ENCODE assay signal across 5 cellular contexts in the genomic region with DNA sequence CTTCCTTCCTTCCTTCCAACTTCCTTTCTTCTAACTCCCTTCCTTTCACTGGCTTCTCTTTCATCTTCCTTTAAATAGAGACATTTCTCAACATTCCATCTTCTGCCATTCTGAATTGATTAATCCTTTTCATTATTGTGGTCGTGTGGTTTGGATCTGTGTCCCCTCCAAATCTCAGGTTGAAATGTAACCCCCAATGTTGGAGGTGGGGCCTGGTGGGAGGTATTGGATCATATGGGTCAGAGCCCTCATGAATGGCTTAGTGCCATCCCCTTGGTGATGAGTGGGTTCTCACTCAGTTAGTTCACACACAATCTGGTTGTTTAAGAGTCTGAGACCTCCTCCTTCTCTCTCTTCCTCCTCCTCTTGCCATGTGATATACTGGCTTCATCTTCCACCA.
"Had no signal": no experiment of that assay in that cellular context is flagged by ENCODE, and none has a peak within 500 bp of the region (broad histone marks: within the 10 kb centered on the region; RNA-seq: fewer than 3 reads in every experiment).

No MANE protein-coding gene starts in this region.

- H3K36me3 Mint-ChIP-seq: IgD-negative memory B cell had no signal

- H3K4me3 Mint-ChIP-seq: IgD-negative memory B cell had no signal

- DNase-seq: IMR-90, KBM-7 had no signal

- H3K27ac ChIP-seq: HL-60 had no signal

- H3K4me3 ChIP-seq: K562 had no signal

- H3K27ac Mint-ChIP-seq: IgD-negative memory B cell had no signal
